In genomic region chr19:5269926-5270325, GRCh38 we compare ENCODE assay signal across 31 cellular contexts.
"Had no signal": no experiment of that assay in that cellular context is flagged by ENCODE, and none has a peak within 500 bp of the region (broad histone marks: within the 10 kb centered on the region; RNA-seq: fewer than 3 reads in every experiment).

No MANE protein-coding gene starts in this region.

- H3K27me3 ChIP-seq: adrenal gland, body of pancreas, brain microvascular endothelial cell, breast epithelium had no signal

- ATAC-seq: activated CD4-positive, CD25-positive, alpha-beta regulatory T cell treated with anti-CD3 and anti-CD28 coated beads, Interleukin-2, amount 50 U/mL, for 24 hours; activated CD8-positive, alpha-beta T cell treated with anti-CD3 and anti-CD28 coated beads for 36 hours; activated naive CD4-positive, alpha-beta T cell treated with anti-CD3 and anti-CD28 coated beads, Interleukin-2, amount 50 U/mL, for 72 hours; activated T-cell treated with anti-CD3 and anti-CD28 coated beads, Interleukin-2, amount 50 U/mL, for 4 hours; activated T-cell treated with anti-CD3 and anti-CD28 coated beads, Interleukin-2, amount 50 U/mL, for 72 hours; activated T-helper 17 cell treated with anti-CD3 and anti-CD28 coated beads, Interleukin-2, amount 50 U/mL, for 72 hours; body of pancreas had no signal

- H3K36me3 ChIP-seq: breast epithelium had no signal

- H3K9me3 ChIP-seq: adrenal gland, body of pancreas, breast epithelium had no signal

- H3K4me3 ChIP-seq: adrenal gland, body of pancreas, breast epithelium had no signal

- H3K27ac ChIP-seq: adrenal gland, body of pancreas, brain microvascular endothelial cell, breast epithelium, VCaP had no signal

- DNase-seq: activated CD4-positive, alpha-beta memory T cell treated with anti-CD3 and anti-CD28 coated beads for 36 hours; activated CD4-positive, alpha-beta T cell treated with anti-CD3 and anti-CD28 coated beads for 4 hours; activated CD4-positive, alpha-beta T cell treated with anti-CD3 and anti-CD28 coated beads, Interleukin-2, amount 10 ng/mL, durations not matched to agents 24 days and 14 days; activated CD4-positive, alpha-beta T cell treated with anti-CD3 and anti-CD28 coated beads, Interleukin-2, amount 50 U/mL, for 1 hour; activated CD4-positive, alpha-beta T cell treated with anti-CD3 and anti-CD28 coated beads, Interleukin-2, amount 50 U/mL, for 4 hours; activated CD4-positive, CD25-positive, alpha-beta regulatory T cell; activated CD8-positive, alpha-beta memory T cell treated with anti-CD3 and anti-CD28 coated beads, Interleukin-2, amount 50 U/mL, for 4 hours; activated CD8-positive, alpha-beta T cell treated with anti-CD3 and anti-CD28 coated beads for 36 hours; activated effector memory CD4-positive, alpha-beta T cell treated with anti-CD3 and anti-CD28 coated beads, Interleukin-2, amount 50 U/mL, for 16 hours; activated gamma-delta T cell treated with Interleukin-2 at 50 U/mL for 16 hours; activated naive CD4-positive, alpha-beta T cell; activated naive CD4-positive, alpha-beta T cell treated with anti-CD3 and anti-CD28 coated beads for 36 hours; activated naive CD4-positive, alpha-beta T cell treated with anti-CD3 and anti-CD28 coated beads, Interleukin-2, amount 50 U/mL, for 16 hours; activated naive CD8-positive, alpha-beta T cell treated with anti-CD3 and anti-CD28 coated beads for 36 hours; activated T-cell treated with anti-CD3 and anti-CD28 coated beads for 4 hours; activated T-cell treated with anti-CD3 and anti-CD28 coated beads, Interleukin-2, amount 50 U/mL, for 1 hour; activated T-cell treated with anti-CD3 and anti-CD28 coated beads, Interleukin-2, amount 50 U/mL, for 4 hours; activated T-cell treated with anti-CD3 and anti-CD28 coated beads, Interleukin-2, amount 50 U/mL, for 72 hours; adrenal gland; amniotic stem cell; aorta; body of pancreas; brain microvascular endothelial cell; central memory CD4-positive, alpha-beta T cell; T-helper 2 cell; T-helper 9 cell had no signal

- H3K4me1 ChIP-seq: adrenal gland, body of pancreas, breast epithelium had no signal
